Comparison of ENCODE assay signal across 2 cellular contexts in genomic region chr2:200262047-200262446, GRCh38.
TF ChIP-seq lines count a peak whose summit lies in the region.

No MANE protein-coding gene starts in this region.

TF ChIP-seq in GM23338, 12 proteins besides CTCF, POLR2A, EP300 and RAD21:
- no peak for TF ChIP-seq ZNF462 (CRISPR knock-in tag; IDR thresholded peaks at IDR 0.05)
- TF ChIP-seq ZNF114 (CRISPR knock-in tag; IDR thresholded peaks at IDR 0.05) = no peak
- no peak for TF ChIP-seq EZH2phosphoT487 (IDR thresholded peaks at IDR 0.05; ENCODE audit: unreplicated experiment)
- TF ChIP-seq EZH2 (IDR thresholded peaks at IDR 0.05; ENCODE audit: low read depth, unreplicated experiment) = no peak
- TF ChIP-seq POLR2AphosphoS5 (IDR thresholded peaks at IDR 0.05; ENCODE audit: low read depth) = no peak
- TF ChIP-seq REST (IDR thresholded peaks at IDR 0.05; ENCODE audit: unreplicated experiment) = no peak
- TF ChIP-seq CREB1 (CRISPR knock-in tag; IDR thresholded peaks at IDR 0.05; ENCODE audit: low read depth) = no peak
- no peak for TF ChIP-seq STAT1 (IDR thresholded peaks at IDR 0.05; ENCODE audit: unreplicated experiment)
- no peak for TF ChIP-seq ETS1 (IDR thresholded peaks at IDR 0.05)
- no peak for TF ChIP-seq JUNB (IDR thresholded peaks at IDR 0.05; ENCODE audit: unreplicated experiment)
- no peak for TF ChIP-seq ZNF331 (CRISPR knock-in tag; IDR thresholded peaks at IDR 0.05; ENCODE audit: low read depth)
- no peak for TF ChIP-seq NANOG (IDR thresholded peaks at IDR 0.05; ENCODE audit: borderline replicate concordance)

TF ChIP-seq in HepG2, 621 proteins besides CTCF, POLR2A, EP300 and RAD21:
- TF ChIP-seq HNF4A (CRISPR knock-in tag; IDR thresholded peaks at IDR 0.05) (peak; percentile 44), RARA (CRISPR knock-in tag; IDR thresholded peaks at IDR 0.05) (peak; percentile 46), ZNF446 (CRISPR knock-in tag; IDR thresholded peaks at IDR 0.05) (no peak), RXRB (CRISPR knock-in tag; IDR thresholded peaks at IDR 0.05; ENCODE audit: borderline replicate concordance) (peak; percentile 81), ARID5B (CRISPR knock-in tag; IDR thresholded peaks at IDR 0.05) (peak; percentile 35), HOMEZ (CRISPR knock-in tag; IDR thresholded peaks at IDR 0.05; ENCODE audit: low read depth) (no peak), STAT5B (CRISPR knock-in tag; IDR thresholded peaks at IDR 0.05) (no peak), ZBTB14 (CRISPR knock-in tag; IDR thresholded peaks at IDR 0.05) (no peak), BCL6 (CRISPR knock-in tag; IDR thresholded peaks at IDR 0.05) (peak; percentile 31; the same call in 1 of the 2 replicates), ZNF510 (CRISPR knock-in tag; IDR thresholded peaks at IDR 0.05; ENCODE audit: low read depth) (no peak), ATF2 (CRISPR knock-in tag; IDR thresholded peaks at IDR 0.05) (no peak), ZNF12 (CRISPR knock-in tag; IDR thresholded peaks at IDR 0.05) (peak; percentile 47; the same call in 1 of the 2 replicates), SCMH1 (CRISPR knock-in tag; IDR thresholded peaks at IDR 0.05; ENCODE audit: borderline replicate concordance) (no peak), ZBTB42 (CRISPR knock-in tag; IDR thresholded peaks at IDR 0.05) (no peak), DMTF1 (CRISPR knock-in tag; IDR thresholded peaks at IDR 0.05) (no peak), NR2C2 (CRISPR knock-in tag; IDR thresholded peaks at IDR 0.05; ENCODE audit: borderline replicate concordance) (no peak), PAXIP1 (CRISPR knock-in tag; conservative IDR thresholded peaks at IDR 0.05) (0 out of 2 replicates have a peak, but pooled peaks have one; percentile 21), SRSF4 (IDR thresholded peaks at IDR 0.05; ENCODE audit: low read depth, low read length, poor library complexity, severe bottlenecking) (no peak), SETDB1 (CRISPR knock-in tag; IDR thresholded peaks at IDR 0.05; ENCODE audit: borderline replicate concordance) (no peak), PPARG (CRISPR knock-in tag; conservative IDR thresholded peaks at IDR 0.05) (peak; percentile 91), HDAC2 (CRISPR knock-in tag; IDR thresholded peaks at IDR 0.05) (no peak), ZNF205 (CRISPR knock-in tag; IDR thresholded peaks at IDR 0.05) (no peak), TBL1XR1 (IDR thresholded peaks at IDR 0.05; ENCODE audit: borderline replicate concordance, low read length, partially characterized antibody) (peak; percentile 42)
